Comparison of ENCODE assay signal across 31 cellular contexts in genomic region chr2:210524533-210524932, GRCh38.
"Had no signal": no experiment of that assay in that cellular context is flagged by ENCODE, and none has a peak within 500 bp of the region (broad histone marks: within the 10 kb centered on the region; RNA-seq: fewer than 3 reads in every experiment).

No MANE protein-coding gene starts in this region.

- H3K9me3 ChIP-seq: adrenal gland, body of pancreas, breast epithelium had no signal

- H3K27ac ChIP-seq: adrenal gland, body of pancreas, brain microvascular endothelial cell, breast epithelium, VCaP had no signal

- H3K4me3 ChIP-seq: adrenal gland, body of pancreas, breast epithelium had no signal

- H3K4me1 ChIP-seq: adrenal gland, body of pancreas, breast epithelium had no signal

- H3K27me3 ChIP-seq: adrenal gland, body of pancreas, brain microvascular endothelial cell, breast epithelium had no signal

- H3K36me3 ChIP-seq: adrenal gland, brain microvascular endothelial cell, breast epithelium had no signal

- ATAC-seq: activated CD8-positive, alpha-beta T cell treated with anti-CD3 and anti-CD28 coated beads for 36 hours; activated naive CD4-positive, alpha-beta T cell treated with anti-CD3 and anti-CD28 coated beads, Interleukin-2, amount 50 U/mL, for 72 hours; activated T-cell treated with anti-CD3 and anti-CD28 coated beads, Interleukin-2, amount 50 U/mL, for 4 hours; activated T-cell treated with anti-CD3 and anti-CD28 coated beads, Interleukin-2, amount 50 U/mL, for 72 hours; activated T-helper 17 cell treated with anti-CD3 and anti-CD28 coated beads, Interleukin-2, amount 50 U/mL, for 72 hours; body of pancreas had no signal

- DNase-seq: activated B cell treated with CpG ODN at 0.5 μM for 24 hours; activated CD4-positive, alpha-beta memory T cell treated with anti-CD3 and anti-CD28 coated beads for 36 hours; activated CD4-positive, alpha-beta T cell treated with anti-CD3 and anti-CD28 coated beads for 4 hours; activated CD4-positive, alpha-beta T cell treated with anti-CD3 and anti-CD28 coated beads, Interleukin-2, amount 10 ng/mL, durations not matched to agents 24 days and 14 days; activated CD4-positive, alpha-beta T cell treated with anti-CD3 and anti-CD28 coated beads, Interleukin-2, amount 50 U/mL, for 1 hour; activated CD4-positive, alpha-beta T cell treated with anti-CD3 and anti-CD28 coated beads, Interleukin-2, amount 50 U/mL, for 4 hours; activated CD4-positive, CD25-positive, alpha-beta regulatory T cell treated with anti-CD3 and anti-CD28 coated beads, Interleukin-2, amount 50 U/mL, for 72 hours; activated CD8-positive, alpha-beta memory T cell treated with anti-CD3 and anti-CD28 coated beads, Interleukin-2, amount 50 U/mL, for 4 hours; activated CD8-positive, alpha-beta T cell treated with anti-CD3 and anti-CD28 coated beads for 36 hours; activated effector memory CD4-positive, alpha-beta T cell treated with anti-CD3 and anti-CD28 coated beads, Interleukin-2, amount 50 U/mL, for 16 hours; activated gamma-delta T cell treated with Interleukin-2 at 50 U/mL for 16 hours; activated naive CD4-positive, alpha-beta T cell; activated naive CD4-positive, alpha-beta T cell treated with anti-CD3 and anti-CD28 coated beads for 36 hours; activated naive CD4-positive, alpha-beta T cell treated with anti-CD3 and anti-CD28 coated beads, Interleukin-2, amount 50 U/mL, for 16 hours; activated naive CD8-positive, alpha-beta T cell treated with anti-CD3 and anti-CD28 coated beads for 36 hours; activated T-cell treated with anti-CD3 and anti-CD28 coated beads for 4 hours; activated T-cell treated with anti-CD3 and anti-CD28 coated beads, Interleukin-2, amount 50 U/mL, for 1 hour; activated T-cell treated with anti-CD3 and anti-CD28 coated beads, Interleukin-2, amount 50 U/mL, for 4 hours; activated T-cell treated with anti-CD3 and anti-CD28 coated beads, Interleukin-2, amount 50 U/mL, for 72 hours; adrenal gland; amniotic stem cell; aorta; body of pancreas; brain microvascular endothelial cell; central memory CD4-positive, alpha-beta T cell; T-helper 2 cell; T-helper 9 cell had no signal
